Comparison of ENCODE assay signal across 8 cellular contexts in the genomic region with DNA sequence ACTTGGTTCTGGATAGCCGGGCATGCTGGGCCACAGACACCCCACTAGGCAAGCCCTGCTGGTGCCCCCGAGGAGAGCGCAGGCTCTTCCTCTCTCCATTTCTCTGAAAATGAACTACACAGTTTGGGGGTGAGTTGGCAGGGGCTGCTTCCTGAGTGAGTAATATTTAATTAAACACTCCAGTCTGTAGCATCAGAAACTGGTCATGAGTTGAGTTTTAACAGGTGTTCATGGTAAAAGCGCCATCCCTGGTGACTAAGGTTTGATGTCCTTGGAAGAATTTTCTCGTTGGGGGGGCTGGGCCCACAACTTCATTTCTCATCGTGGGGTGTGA. TPM values are rescaled to one million over a fixed set of nuclear protein-coding genes. Genes with fewer than 3 reads are reported as not detected.
DNase-seq lines count a peak whose midpoint lies in the region; ATAC-seq and TF ChIP-seq lines count a peak whose summit lies in the region.

No MANE protein-coding gene starts in this region.

- no peaks in the 10 kb centered on the region for H3K36me3 ChIP-seq in adipocyte (ENCODE audit: control insufficient read depth, insufficient read depth, low read length, severe bottlenecking)
- peaks cover 0 to 3% (median 0%) of the 10 kb centered on the region in 4 donors for H3K36me3 ChIP-seq in liver (ENCODE audit: control insufficient read depth in 4 of 4, insufficient read depth in 3 of 4, low read depth in 1 of 4, low read length in 3 of 4)
- H3K36me3 ChIP-seq in upper lobe of right lung = no peaks in the 10 kb centered on the region

- ATAC-seq in upper lobe of right lung (peak; percentile 1), HG03521 (IDR thresholded peaks at IDR 0.05; ENCODE audit: unreplicated experiment) (no peak)

- 63% methylated on average over 6 of the region's 6 CpGs for WGBS in liver

- peak overlapping the region; percentile 96 for H3K9ac ChIP-seq in adipocyte (ENCODE audit: low read length)
- peak overlapping the region in 1 of 2 donors; percentile 52 for H3K9ac ChIP-seq in liver (ENCODE audit: low read depth in 1 of 2, low read length in 2 of 2)

- H3K4me1 ChIP-seq in adipocyte (ENCODE audit: control insufficient read depth, insufficient read depth, low read length) (peaks cover 65% of the 10 kb centered on the region), liver (ENCODE audit: control insufficient read depth in 4 of 4, insufficient read depth in 4 of 4, low read length in 3 of 4) (peaks cover 5 to 24% (median 16%) of the 10 kb centered on the region in 4 donors), upper lobe of right lung (peaks cover 40% of the 10 kb centered on the region)

- H3K9me3 ChIP-seq in adipocyte (ENCODE audit: control insufficient read depth, low read length) (no peaks in the 10 kb centered on the region), liver (ENCODE audit: control insufficient read depth in 4 of 4, low read length in 3 of 4) (no peaks in the 10 kb centered on the region), upper lobe of right lung (no peaks in the 10 kb centered on the region)

- H3K27ac ChIP-seq in liver (ENCODE audit: low read depth in 1 of 2, low read length in 2 of 2) (no peak overlapping the region), upper lobe of right lung (peak overlapping the region; percentile 86)

- TF ChIP-seq CTCF in liver (IDR thresholded peaks at IDR 0.05; ENCODE audit: low read depth, low read length, missing input control) = no peak
- no peak for TF ChIP-seq CTCF in upper lobe of right lung (IDR thresholded peaks at IDR 0.05)

- intact Hi-C loops in upper lobe of right lung (cut with DNase I) = loop anchor here (5.0 kb wide), 1 partner anchor 158 kb away; no protein-coding TSS in a partner anchor

- H3K27me3 ChIP-seq in adipocyte (replicated peaks; ENCODE audit: control insufficient read depth, insufficient read depth, low read length) (no peaks in the 10 kb centered on the region), liver (ENCODE audit: control insufficient read depth in 4 of 4, insufficient read depth in 4 of 4, low read length in 3 of 4) (no peaks in the 10 kb centered on the region), upper lobe of right lung (no peaks in the 10 kb centered on the region)

- H3K4me3 ChIP-seq in adipocyte (ENCODE audit: low read length) (peak overlapping the region; percentile 96), liver (ENCODE audit: low read depth in 1 of 3, low read length in 3 of 3) (peak overlapping the region; percentile 67 to 90 (median 86)), upper lobe of right lung (peak overlapping the region; percentile 87)

- TF ChIP-seq RAD21 in liver (IDR thresholded peaks at IDR 0.05) = no peak

- peak; percentile 37 for DNase-seq in activated naive CD4-positive, alpha-beta T cell treated with Interleukin-2 at 50 U/mL for 16 hours
- DNase-seq in activated naive CD4-positive, alpha-beta T cell (lab: John Stamatoyannopoulos, UW) = no peak
- DNase-seq in adipocyte (ENCODE audit: low read depth) (peak; percentile 60), upper lobe of right lung (no peak), activated gamma-delta T cell (lab: John Stamatoyannopoulos, UW) (no peak)
- no peak for DNase-seq in effector CD8-positive, alpha-beta T cell (lab: John Stamatoyannopoulos, UW)

TF ChIP-seq in liver, 16 proteins besides CTCF, POLR2A, EP300 and RAD21:
- TF ChIP-seq TAF1 (conservative IDR thresholded peaks at IDR 0.05) = no peak
- TF ChIP-seq, protein P1, sequence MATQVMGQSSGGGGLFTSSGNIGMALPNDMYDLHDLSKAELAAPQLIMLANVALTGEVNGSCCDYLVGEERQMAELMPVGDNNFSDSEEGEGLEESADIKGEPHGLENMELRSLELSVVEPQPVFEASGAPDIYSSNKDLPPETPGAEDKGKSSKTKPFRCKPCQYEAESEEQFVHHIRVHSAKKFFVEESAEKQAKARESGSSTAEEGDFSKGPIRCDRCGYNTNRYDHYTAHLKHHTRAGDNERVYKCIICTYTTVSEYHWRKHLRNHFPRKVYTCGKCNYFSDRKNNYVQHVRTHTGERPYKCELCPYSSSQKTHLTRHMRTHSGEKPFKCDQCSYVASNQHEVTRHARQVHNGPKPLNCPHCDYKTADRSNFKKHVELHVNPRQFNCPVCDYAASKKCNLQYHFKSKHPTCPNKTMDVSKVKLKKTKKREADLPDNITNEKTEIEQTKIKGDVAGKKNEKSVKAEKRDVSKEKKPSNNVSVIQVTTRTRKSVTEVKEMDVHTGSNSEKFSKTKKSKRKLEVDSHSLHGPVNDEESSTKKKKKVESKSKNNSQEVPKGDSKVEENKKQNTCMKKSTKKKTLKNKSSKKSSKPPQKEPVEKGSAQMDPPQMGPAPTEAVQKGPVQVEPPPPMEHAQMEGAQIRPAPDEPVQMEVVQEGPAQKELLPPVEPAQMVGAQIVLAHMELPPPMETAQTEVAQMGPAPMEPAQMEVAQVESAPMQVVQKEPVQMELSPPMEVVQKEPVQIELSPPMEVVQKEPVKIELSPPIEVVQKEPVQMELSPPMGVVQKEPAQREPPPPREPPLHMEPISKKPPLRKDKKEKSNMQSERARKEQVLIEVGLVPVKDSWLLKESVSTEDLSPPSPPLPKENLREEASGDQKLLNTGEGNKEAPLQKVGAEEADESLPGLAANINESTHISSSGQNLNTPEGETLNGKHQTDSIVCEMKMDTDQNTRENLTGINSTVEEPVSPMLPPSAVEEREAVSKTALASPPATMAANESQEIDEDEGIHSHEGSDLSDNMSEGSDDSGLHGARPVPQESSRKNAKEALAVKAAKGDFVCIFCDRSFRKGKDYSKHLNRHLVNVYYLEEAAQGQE (IDR thresholded peaks at IDR 0.05) = no peak

RNA-seq across cellular contexts. Expression of a gene that starts 1.7 kb away (rescaled TPM):
- total RNA-seq in liver (10 to 100 TPM in 1 of 2 donors, 1 to 10 TPM in 1; 4.1 to 19.1 TPM), upper lobe of right lung (29.0 TPM)
- polyA plus RNA-seq in liver = 10 to 100 TPM; 10.4 to 22.6 TPM

RNA-seq across cellular contexts. Expression of a gene that starts 59.8 kb away (rescaled TPM):
- 100 to 1,000 TPM in 1 of 2 donors, 10 to 100 TPM in 1; 47.7 to 134 TPM for total RNA-seq in liver
- polyA plus RNA-seq in liver = 10 to 100 TPM; 28.9 to 65.8 TPM
- total RNA-seq in upper lobe of right lung = 43.7 TPM

Comparison
In these comparisons a context has a peak if more than half of its experiments do, and no peak if none do; other contexts are left out.
1. DNase-seq: peak in activated naive CD4-positive, alpha-beta T cell treated with Interleukin-2 at 50 U/mL for 16 hours (single experiment) and adipocyte (single experiment); none in activated naive CD4-positive, alpha-beta T cell (0 of 4), upper lobe of right lung (single experiment), effector CD8-positive, alpha-beta T cell (single experiment) and activated gamma-delta T cell (single experiment).
2. Peak in every context shown above with its lines, with median percentiles within 50 percentile points of each other: H3K4me3 ChIP-seq.